In the genomic region with DNA sequence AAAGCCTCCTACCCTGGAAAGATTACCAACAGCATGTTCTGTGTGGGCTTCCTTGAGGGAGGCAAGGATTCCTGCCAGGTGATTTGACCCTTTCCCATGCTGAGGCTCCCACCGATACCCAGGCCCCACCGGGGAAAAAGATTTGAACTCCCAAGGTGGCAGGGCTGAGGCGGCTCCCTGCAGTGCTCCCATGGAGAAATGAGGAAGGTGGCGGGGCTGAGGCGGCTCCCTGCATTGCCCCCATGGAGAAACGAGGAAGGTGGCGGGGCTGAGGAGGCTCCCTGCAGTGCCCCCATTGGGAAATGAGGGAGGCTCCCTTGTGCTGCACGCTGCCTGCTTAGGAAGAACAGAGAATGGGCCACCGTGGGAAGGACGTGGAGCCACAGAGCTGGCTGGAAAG, we compare ENCODE assay signal across 31 cellular contexts. TPM values are rescaled to one million over a fixed set of nuclear protein-coding genes. Genes with fewer than 3 reads are reported as not detected.
"Had no signal": no experiment of that assay in that cellular context is flagged by ENCODE, and none has a peak within 500 bp of the region (broad histone marks: within the 10 kb centered on the region; RNA-seq: fewer than 3 reads in every experiment).

No MANE protein-coding gene starts in this region.

- H3K79me2 ChIP-seq: parathyroid adenoma had no signal

- DNase-seq: nephron progenitor cell; nucleus accumbens; posterior cingulate gyrus; psoas muscle; right cardiac atrium; right lobe of liver; sigmoid colon; small intestine; stimulated activated CD4-positive, alpha-beta T cell treated with anti-CD3 and anti-CD28 coated beads, Interleukin-15, amount 100 ng/mL, for 24 hours; stimulated activated CD4-positive, alpha-beta T cell treated with anti-CD3 and anti-CD28 coated beads, Interleukin-2, amount 100 ng/mL, for 24 hours; stimulated activated CD4-positive, alpha-beta T cell treated with anti-CD3 and anti-CD28 coated beads, Interleukin-2, amount 100 ng/mL, for 48 hours; stimulated activated CD4-positive, alpha-beta T cell treated with anti-CD3 and anti-CD28 coated beads, Interleukin-4, amount 100 ng/mL, for 24 hours; stimulated activated naive B cell treated with anti-CD40 and anti-IgM and Interleukin-4, amounts not matched to agents 10 μg/mL and 1 μg/mL and 100 μg/mL, for 72 hours; stimulated activated naive CD4-positive, alpha-beta T cell treated with Interleukin-2 at 50 U/mL for 16 hours; stomach; thyroid gland; trophoblast cell had no signal

- H3K36me3 Mint-ChIP-seq: natural killer cell treated with Interleukin-12 subunit alpha and Interleukin-12 subunit beta and Interleukin-15 and Interleukin-18, amount 100 ng/mL, for 72 hours; stimulated activated effector memory CD8-positive, alpha-beta T cell treated with anti-CD3 and anti-CD28 coated beads, Interleukin-12 subunit alpha, Interleukin-12 subunit beta, amount 100 ng/mL, for 72 hours had no signal

- H3K27ac ChIP-seq: neutrophil, parathyroid adenoma, psoas muscle, right lobe of liver, sigmoid colon, stomach, thoracic aorta, thyroid gland, tibial nerve, upper lobe of left lung, vagina had no signal

- H3K4me1 ChIP-seq: parathyroid adenoma, psoas muscle, right lobe of liver, sigmoid colon, stomach, tibial nerve, upper lobe of left lung, vagina had no signal

- H3K36me3 ChIP-seq: neutrophil, right lobe of liver, sigmoid colon, stomach, thoracic aorta, thyroid gland, tibial nerve, upper lobe of left lung, vagina had no signal

- H3K4me3 ChIP-seq: psoas muscle, right lobe of liver, sigmoid colon, stomach, thoracic aorta, thyroid gland, tibial nerve, upper lobe of left lung, vagina had no signal

- ATAC-seq: natural killer cell treated with Interleukin-12 subunit alpha and Interleukin-12 subunit beta and Interleukin-15 and Interleukin-18, amount 100 ng/mL, for 72 hours; psoas muscle; right cardiac atrium; stimulated activated effector memory CD8-positive, alpha-beta T cell treated with anti-CD3 and anti-CD28 coated beads, Interleukin-12 subunit alpha, Interleukin-12 subunit beta, amount 100 ng/mL, for 72 hours; stimulated activated naive B cell treated with anti-CD40 and anti-IgM and Interleukin-4, amounts not matched to agents 10 μg/mL and 1 μg/mL and 100 μg/mL, for 72 hours had no signal

- H3K4me1 Mint-ChIP-seq: nephron progenitor cell; neural crest cell; stimulated activated effector memory CD8-positive, alpha-beta T cell treated with anti-CD3 and anti-CD28 coated beads, Interleukin-12 subunit alpha, Interleukin-12 subunit beta, amount 100 ng/mL, for 72 hours; stimulated activated naive B cell treated with anti-CD40 and anti-IgM and Interleukin-4, amounts not matched to agents 10 μg/mL and 1 μg/mL and 100 μg/mL, for 72 hours had no signal

- H3K4me3 Mint-ChIP-seq: natural killer cell treated with Interleukin-12 subunit alpha and Interleukin-12 subunit beta and Interleukin-15 and Interleukin-18, amount 100 ng/mL, for 72 hours; nephron progenitor cell; neural crest cell; stimulated activated effector memory CD8-positive, alpha-beta T cell treated with anti-CD3 and anti-CD28 coated beads, Interleukin-12 subunit alpha, Interleukin-12 subunit beta, amount 100 ng/mL, for 72 hours; stimulated activated naive B cell treated with anti-CD40 and anti-IgM and Interleukin-4, amounts not matched to agents 10 μg/mL and 1 μg/mL and 100 μg/mL, for 72 hours; stimulated activated naive CD8-positive, alpha-beta T cell treated with anti-CD3 and anti-CD28 coated beads, Interleukin-15, Interleukin-2, amounts not matched to agents 100 ng/mL and 50 ng/mL, for 24 hours had no signal

- H3K9me3 Mint-ChIP-seq: stimulated activated effector memory CD8-positive, alpha-beta T cell treated with anti-CD3 and anti-CD28 coated beads, Interleukin-12 subunit alpha, Interleukin-12 subunit beta, amount 100 ng/mL, for 72 hours; stimulated activated naive CD8-positive, alpha-beta T cell treated with anti-CD3 and anti-CD28 coated beads, Interleukin-15, Interleukin-2, amounts not matched to agents 100 ng/mL and 50 ng/mL, for 24 hours had no signal

- H3K9me3 ChIP-seq: neutrophil, psoas muscle, right lobe of liver, sigmoid colon, thoracic aorta, thyroid gland, upper lobe of left lung, vagina had no signal

- H2AFZ ChIP-seq: parathyroid adenoma had no signal

- H3K27ac Mint-ChIP-seq: natural killer cell treated with Interleukin-12 subunit alpha and Interleukin-12 subunit beta and Interleukin-15 and Interleukin-18, amount 100 ng/mL, for 72 hours; nephron progenitor cell; progenitor cell of endocrine pancreas; stimulated activated naive B cell treated with anti-CD40 and anti-IgM and Interleukin-4, amounts not matched to agents 10 μg/mL and 1 μg/mL and 100 μg/mL, for 72 hours; stimulated activated naive CD8-positive, alpha-beta T cell treated with anti-CD3 and anti-CD28 coated beads, Interleukin-15, Interleukin-2, amounts not matched to agents 100 ng/mL and 50 ng/mL, for 24 hours had no signal

- H3K27me3 ChIP-seq: right lobe of liver, sigmoid colon, thyroid gland, upper lobe of left lung, vagina had no signal

RNA-seq across cellular contexts. Expression of a gene that starts 3.2 kb away (rescaled TPM):
- total RNA-seq: neural crest cell, omental fat pad, osteocyte, progenitor cell of endocrine pancreas, right cardiac atrium, subcutaneous adipose tissue, thyroid gland, tibial nerve had no signal
- polyA plus RNA-seq: right cardiac atrium had no signal
